In genomic region chr6:30259140-30260035, GRCh38 we compare ENCODE assay signal across 8 cellular contexts. TPM values are rescaled to one million over a fixed set of nuclear protein-coding genes. Genes with fewer than 3 reads are reported as not detected.
DNase-seq lines count a peak whose midpoint lies in the region; ATAC-seq, FAIRE-seq and TF ChIP-seq lines count a peak whose summit lies in the region.

No MANE protein-coding gene starts in this region.

- intact Hi-C loops in HCT116 (cut with micrococcal nuclease) (no loop called here), mammary epithelial cell (cut with micrococcal nuclease) (loop anchor here (2.0 to 5.0 kb wide), 2 partner anchors 67 to 157 kb away; partner anchors contain the start of gene TRIM39)

- in situ Hi-C loops in mammary epithelial cell (cut with MboI; ENCODE audit: low sequenced_read_pairs in 2 of 2) = no loop called here

- no peaks in the 10 kb centered on the region for H3K27me3 ChIP-seq in HCT116 (ENCODE audit: insufficient read depth, low read length)
- H3K27me3 ChIP-seq in mammary epithelial cell (ENCODE audit: insufficient read depth, low read length) = no peaks in the 10 kb centered on the region
- no peaks in the 10 kb centered on the region for H3K27me3 ChIP-seq in small intestine (ENCODE audit: control insufficient read depth in 2 of 2, insufficient read depth in 2 of 2, low read length in 2 of 2)

- ATAC-seq in HCT116 = peak; percentile 94

- H3K9ac ChIP-seq in HCT116 (ENCODE audit: low read length) = peak overlapping the region; percentile 64
- H3K9ac ChIP-seq in mammary epithelial cell (ENCODE audit: insufficient read depth, low read length) = peak overlapping the region; percentile 74

- POLR2A ChIA-PET in HCT116 (lab: Charles Lee) = no interaction called here

- H3K9me2 ChIP-seq in HCT116 (ENCODE audit: insufficient read depth) = no peaks in the 10 kb centered on the region

- H3K4me3 ChIP-seq in GM08714 (ENCODE audit: low read length) = peak overlapping the region; percentile 76
- H3K4me3 ChIP-seq in HCT116 (replicated peaks in 1 of 2; ENCODE audit: low read depth in 1 of 2, low read length in 2 of 2) = peak overlapping the region; percentile 59 to 65
- peak overlapping the region; percentile 69 to 90 (median 75) for H3K4me3 ChIP-seq in mammary epithelial cell (replicated peaks in 1 of 3; ENCODE audit: insufficient read depth in 1 of 3, low read depth in 2 of 3, low read length in 3 of 3)
- H3K4me3 ChIP-seq in small intestine (ENCODE audit: low read depth in 1 of 2, low read length in 2 of 2) = peak overlapping the region; percentile 60 to 76

- H3K9me3 ChIP-seq in HCT116 (ENCODE audit: control insufficient read depth in 1 of 2, insufficient read depth in 1 of 2, low read depth in 1 of 2, low read length in 2 of 2) (no peaks in the 10 kb centered on the region), mammary epithelial cell (replicated peaks; ENCODE audit: insufficient read depth, low read length) (no peaks in the 10 kb centered on the region), small intestine (ENCODE audit: control insufficient read depth, low read depth) (no peaks in the 10 kb centered on the region)

- H3K4me2 ChIP-seq in HCT116 (ENCODE audit: low read length) = peak overlapping the region; percentile 70
- H3K4me2 ChIP-seq in mammary epithelial cell (ENCODE audit: insufficient read depth, low read depth, low read length) = peak overlapping the region; percentile 95

- DNase-seq in HCT116 (ENCODE audit: low read depth, low spot score) (peak; percentile 40), NCI-H1105 treated with DMSO at 0.1 percent for 48 hours (lab: John Stamatoyannopoulos, UW) (peak; percentile 61), mammary epithelial cell (peak; percentile 88), iPS-NIHi7 (ENCODE audit: extremely low spot score) (peak; percentile 95), small intestine (peak; percentile 78), HUDEP-2 (lab: John Stamatoyannopoulos, UW; ENCODE audit: unreplicated experiment in 76 of 76) (no peak)

- peak in 1 of 3 experiments; percentile 17; a peak in 1 of 6 replicates for TF ChIP-seq CTCF in HCT116 (IDR thresholded peaks at IDR 0.05 in 2 of 3, conservative IDR thresholded peaks at IDR 0.05 in 1 of 3; ENCODE audit: borderline replicate concordance in 1 of 3, insufficient read depth in 1 of 3, low read depth in 2 of 3, low read length in 2 of 3)
- TF ChIP-seq CTCF in VCaP (conservative IDR thresholded peaks at IDR 0.05) = peak; percentile 44
- peak; percentile 10 to 47 for TF ChIP-seq CTCF in mammary epithelial cell (conservative IDR thresholded peaks at IDR 0.05 in 1 of 2, IDR thresholded peaks at IDR 0.05 in 1 of 2; ENCODE audit: extremely low read depth in 1 of 2, insufficient read depth in 1 of 2, low read depth in 1 of 2, low read length in 2 of 2)

- dilution Hi-C loops in mammary epithelial cell (cut with HindIII; ENCODE audit: low sequenced_read_pairs) = loop anchor here (5.0 kb wide), 1 partner anchor 48 kb away; no protein-coding TSS in a partner anchor

- peaks cover 0 to 9% of the 10 kb centered on the region in 2 experiments; a peak in 1 of 4 replicates for H3K4me1 ChIP-seq in HCT116 (ENCODE audit: control insufficient read depth in 1 of 2, insufficient read depth in 2 of 2, low read length in 2 of 2)
- peaks cover 16% of the 10 kb centered on the region for H3K4me1 ChIP-seq in mammary epithelial cell (ENCODE audit: insufficient read depth, low read length)
- peaks cover 0 to 3% of the 10 kb centered on the region in 2 donors for H3K4me1 ChIP-seq in small intestine (ENCODE audit: control insufficient read depth in 2 of 2, insufficient read depth in 1 of 2, low read depth in 1 of 2, low read length in 1 of 2)

- TF ChIP-seq POLR2A in HCT116 (IDR thresholded peaks at IDR 0.05; ENCODE audit: borderline replicate concordance, extremely low read depth, insufficient read depth, insufficient read length) = no peak

- H3K36me3 ChIP-seq in HCT116 (ENCODE audit: control insufficient read depth in 1 of 2, insufficient read depth in 2 of 2, low read length in 2 of 2) (no peaks in the 10 kb centered on the region), mammary epithelial cell (ENCODE audit: insufficient read depth, low read length) (no peaks in the 10 kb centered on the region), small intestine (ENCODE audit: control insufficient read depth in 2 of 2, insufficient read depth in 2 of 2, low read length in 2 of 2) (no peaks in the 10 kb centered on the region)

- H2AFZ ChIP-seq in HCT116 (ENCODE audit: low read depth, low read length, poor library complexity, severe bottlenecking) (peak overlapping the region; percentile 63), mammary epithelial cell (ENCODE audit: low read depth, low read length) (peak overlapping the region; percentile 98)

- TF ChIP-seq RAD21 in HCT116 (IDR thresholded peaks at IDR 0.05; ENCODE audit: low read depth) = no peak

- H3K79me2 ChIP-seq in HCT116 (ENCODE audit: insufficient read depth, low read length) = no peaks in the 10 kb centered on the region
- no peaks in the 10 kb centered on the region for H3K79me2 ChIP-seq in mammary epithelial cell (ENCODE audit: insufficient read depth, low read length)

- FAIRE-seq in small intestine (lab: Jason Lieb, UNC) = no peak

- no peaks in the 10 kb centered on the region for H4K20me1 ChIP-seq in HCT116 (ENCODE audit: insufficient read depth)
- no peaks in the 10 kb centered on the region for H4K20me1 ChIP-seq in mammary epithelial cell (ENCODE audit: insufficient read depth, low read length)

- WGBS in mammary epithelial cell (ENCODE audit: low coverage, missing lambda C conversion rate) = 6% methylated on average over 16 of the region's 56 CpGs
- 1 to 3% (median 2%) methylated on average over 46 to 56 of the region's 56 CpGs for WGBS in small intestine, 3 donors

- BruUV-seq in HCT116 (replicated peaks; lab: Mats Ljungman, UMichigan) (TSS peak; percentile 45), mammary epithelial cell (replicated peaks; lab: Mats Ljungman, UMichigan) (TSS peak; percentile 32)

- RAD21 ChIA-PET in HCT116 (lab: Charles Lee; ENCODE audit: low non-redundant PET in 1 of 2, low total read pairs in 2 of 2, uncharacterized antibody in 2 of 2, unreplicated experiment in 2 of 2) = interaction anchor here in 1 of 2 experiments (1.0 kb wide), 1 partner anchor 21 kb away, joined by 4 read pairs; no protein-coding TSS in a partner anchor

- CTCF ChIA-PET in HCT116 (lab: Charles Lee) (no interaction called here), mammary epithelial cell (lab: Charles Lee; ENCODE audit: low non-redundant PET) (interaction anchor here (0.6 kb wide), 1 partner anchor 222 kb away, joined by 3 read pairs; no protein-coding TSS in a partner anchor)

- H3K27ac ChIP-seq in HCT116 (ENCODE audit: low read depth, low read length) (no peak overlapping the region; the same call in 1 of the 2 replicates), VCaP (peak overlapping the region; percentile 31; the same call in 1 of the 2 replicates), mammary epithelial cell (ENCODE audit: insufficient read depth, low read depth, low read length) (peak overlapping the region; percentile 72), small intestine (ENCODE audit: low read depth in 1 of 2, low read length in 1 of 2) (peak overlapping the region; percentile 38 to 80)

TF ChIP-seq in HCT116, 20 proteins besides CTCF, POLR2A, EP300 and RAD21:
- TF ChIP-seq POLR2AphosphoS5 (IDR thresholded peaks at IDR 0.05; ENCODE audit: low read depth, low read length) (0 out of 2 replicates have a peak, but pooled peaks have one; percentile 44), YY1 (IDR thresholded peaks at IDR 0.05; ENCODE audit: extremely low read depth, insufficient replicate concordance, low read depth, low read length) (no peak), ELF1 (IDR thresholded peaks at IDR 0.05; ENCODE audit: borderline replicate concordance, low read depth) (peak; percentile 21; the same call in 1 of the 2 replicates)

RNA-seq across cellular contexts. Expression of gene TRIM26, which starts 46.2 kb away (rescaled TPM):
- total RNA-seq in HCT116 (2021; ENCODE audit: unreplicated experiment) (32.2 TPM), mammary epithelial cell (10 to 100 TPM; 37.8 to 57.3 TPM)
- polyA plus RNA-seq in HCT116 (2012) = 26.2 and 27.9 TPM in 2 replicates
- polyA plus RNA-seq in mammary epithelial cell (37.2 TPM), small intestine (10 to 100 TPM; 47.7 to 55.9 (median 49.6) TPM)
- 77.1 TPM for polyA minus RNA-seq in mammary epithelial cell

Comparison
In these comparisons a context has a peak if more than half of its experiments do, and no peak if none do; other contexts are left out.
1. DNase-seq: peak in HCT116 (single experiment), NCI-H1105 treated with DMSO at 0.1 percent for 48 hours (single experiment), mammary epithelial cell (single experiment), iPS-NIHi7 (single experiment) and small intestine (single experiment); none in HUDEP-2 (0 of 76).
2. Peak in every context shown above with its lines, with median percentiles within 50 percentile points of each other: H3K4me3 ChIP-seq.